21 cellular contexts compared by ENCODE assay signal in genomic region chr10:125845617-125846016, GRCh38. TPM values are rescaled to one million over a fixed set of nuclear protein-coding genes. Genes with fewer than 3 reads are reported as not detected.
"Had no signal": no experiment of that assay in that cellular context is flagged by ENCODE, and none has a peak within 500 bp of the region (broad histone marks: within the 10 kb centered on the region; RNA-seq: fewer than 3 reads in every experiment).

No MANE protein-coding gene starts in this region.

- DNase-seq: KBM-7, NCI-H1092, NCI-H1105 treated with DMSO at 0.1 percent for 48 hours, NCI-H1417 treated with DMSO at 0.1 percent for 48 hours, NCI-H146, NCI-H1694 treated with DMSO at 0.1 percent for 48 hours, NCI-H2029, NCI-H2081 treated with DMSO at 0.1 percent for 48 hours, NCI-H2171, NCI-H226, NCI-H446, NCI-H510A, NCI-H524 treated with DMSO at 0.1 percent for 48 hours, NCI-H69, NCI-H774, Right ventricle myocardium superior, SIG-M5 had no signal

- H3K9me3 ChIP-seq: SJSA1 had no signal

- H3K27me3 Mint-ChIP-seq: IgD-negative memory B cell had no signal

- H3K27me3 ChIP-seq: SJSA1 had no signal

- H3K27ac ChIP-seq: HL-60, SJSA1, SK-N-MC had no signal

- H3K4me3 ChIP-seq: SJSA1, SK-N-MC had no signal

- H3K27ac Mint-ChIP-seq: IgD-negative memory B cell had no signal

- H3K4me3 Mint-ChIP-seq: IgD-negative memory B cell had no signal

- H3K9me3 Mint-ChIP-seq: IgD-negative memory B cell had no signal

RNA-seq across cellular contexts. Expression of gene FANK1, which starts 50.7 kb away (rescaled TPM):
- polyA plus RNA-seq: IgD-negative memory B cell had no signal
